ENCODE assay signal across 12 cellular contexts in the genomic region with DNA sequence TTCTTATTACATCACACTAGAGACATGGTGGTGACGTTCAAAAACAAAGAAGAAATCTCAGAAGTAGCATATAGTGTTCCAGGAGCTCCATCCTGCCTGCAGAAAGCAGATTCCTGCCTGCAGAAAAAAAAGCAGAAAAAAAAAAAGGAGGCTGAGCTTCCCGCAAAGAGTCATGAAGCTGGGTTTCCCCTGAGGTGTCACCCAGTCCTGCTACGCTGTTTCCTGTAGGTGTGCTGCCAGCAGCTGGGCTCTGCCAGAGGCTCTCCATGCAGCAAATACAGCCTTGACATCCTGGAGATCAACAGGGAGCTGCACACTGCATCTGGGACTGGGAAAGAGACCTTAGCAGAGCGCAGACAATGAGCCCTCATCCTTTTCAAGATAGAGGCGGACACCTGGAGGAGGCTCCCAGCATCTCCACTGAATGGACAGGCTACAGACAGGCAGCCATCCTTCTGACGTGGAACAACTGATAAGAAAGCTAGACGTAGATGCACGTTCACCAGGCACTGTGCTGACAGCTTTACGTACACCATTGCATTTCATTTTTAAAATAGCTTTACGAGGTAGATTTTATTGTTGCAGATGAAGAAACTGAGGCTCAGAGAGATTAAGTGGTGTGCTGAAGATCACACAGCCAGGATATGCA.
A peak's percentile ranks its signal among the peaks of the same experiment; 100 is the strongest.
DNase-seq lines count a peak whose midpoint lies in the region; ATAC-seq, FAIRE-seq and TF ChIP-seq lines count a peak whose summit lies in the region.
"Had no signal": no experiment of that assay in that cellular context is flagged by ENCODE, and none has a peak within 500 bp of the region (broad histone marks: within the 10 kb centered on the region; RNA-seq: fewer than 3 reads in every experiment).

No MANE protein-coding gene starts in this region.

- H3K9me3 ChIP-seq in liver (ENCODE audit: control insufficient read depth in 4 of 4, low read length in 3 of 4) (no peaks in the 10 kb centered on the region), HepG2 (ENCODE audit: low read length) (no peaks in the 10 kb centered on the region), Karpas-422 (ENCODE audit: low read length) (no peaks in the 10 kb centered on the region)
- H3K9me3 ChIP-seq: SK-N-SH, stomach had no signal

- CTCF ChIA-PET in HepG2 (lab: Yijun Ruan, JAX; ENCODE audit: low intra/inter-chr PET ratio, low total read pairs): no interaction called here

- TF ChIP-seq RAD21 in liver (IDR thresholded peaks at IDR 0.05) (no peak), HepG2 (CRISPR knock-in tag; IDR thresholded peaks at IDR 0.05) (no peak)

- TF ChIP-seq POLR2A in HepG2 (IDR thresholded peaks at IDR 0.05; ENCODE audit: insufficient read depth in 1 of 2, low read depth in 2 of 2, low read length in 2 of 2): no peak

- H3K27me3 Mint-ChIP-seq in naive thymus-derived CD8-positive, alpha-beta T cell: no peaks in the 10 kb centered on the region

- H3K36me3 ChIP-seq in liver (ENCODE audit: control insufficient read depth in 4 of 4, insufficient read depth in 3 of 4, low read depth in 1 of 4, low read length in 3 of 4): no peaks in the 10 kb centered on the region
- no peaks in the 10 kb centered on the region for H3K36me3 ChIP-seq in HepG2 (replicated peaks in 1 of 2; ENCODE audit: control insufficient read depth in 1 of 2, insufficient read depth in 2 of 2, low read length in 2 of 2)
- no peaks in the 10 kb centered on the region for H3K36me3 ChIP-seq in Karpas-422 (ENCODE audit: insufficient read depth, low read length)
- H3K36me3 ChIP-seq: stomach had no signal

- no peak for TF ChIP-seq EP300 in HepG2 (IDR thresholded peaks at IDR 0.05; ENCODE audit: low read depth in 2 of 2, low read length in 2 of 2)
- TF ChIP-seq EP300 in HepG2 (CRISPR knock-in tag; IDR thresholded peaks at IDR 0.05; ENCODE audit: borderline replicate concordance): no peak

- H3K4me3 ChIP-seq in liver (ENCODE audit: low read depth in 1 of 3, low read length in 3 of 3) (no peak overlapping the region), HepG2 (replicated peaks in 1 of 3; ENCODE audit: insufficient read depth in 1 of 3, low read depth in 2 of 3, low read length in 3 of 3) (no peak overlapping the region), Karpas-422 (ENCODE audit: low read length) (no peak overlapping the region)
- H3K4me3 ChIP-seq: stomach had no signal

- FAIRE-seq in HepG2 (lab: Jason Lieb, UNC): no peak
- FAIRE-seq: GM18507 had no signal

- H2AFZ ChIP-seq in HepG2 (ENCODE audit: low read length) (no peak overlapping the region), Karpas-422 (ENCODE audit: low read length) (no peak overlapping the region)

- no peaks in the 10 kb centered on the region for H3K36me3 Mint-ChIP-seq in naive thymus-derived CD8-positive, alpha-beta T cell

- H3K27me3 ChIP-seq in liver (ENCODE audit: control insufficient read depth in 4 of 4, insufficient read depth in 4 of 4, low read length in 3 of 4) (no peaks in the 10 kb centered on the region), HepG2 (ENCODE audit: control insufficient read depth in 1 of 2, insufficient read depth in 2 of 2, low read length in 2 of 2) (no peaks in the 10 kb centered on the region), Karpas-422 (ENCODE audit: low read length) (no peaks in the 10 kb centered on the region)
- H3K27me3 ChIP-seq: stomach had no signal

- POLR2A ChIA-PET in HepG2 (lab: Yijun Ruan, JAX): interaction anchor here (2.5 kb wide), 1 partner anchor 21 kb away, joined by 8 read pairs; no protein-coding TSS in a partner anchor
- POLR2A ChIA-PET in naive thymus-derived CD8-positive, alpha-beta T cell (lab: Charles Lee): interaction anchor here (0.5 to 1.8 kb wide), 5 partner anchors 10 to 757 kb away, joined by 3 to 5 read pairs (median 3); no protein-coding TSS in a partner anchor

- intact Hi-C loops in HepG2 (cut with micrococcal nuclease; ENCODE audit: unreplicated experiment): no loop called here

- H3K27ac ChIP-seq in liver (ENCODE audit: low read depth in 1 of 2, low read length in 2 of 2) (no peak overlapping the region), HepG2 (ENCODE audit: extremely low read length, insufficient read depth, low read length) (no peak overlapping the region), Karpas-422 (ENCODE audit: low read length) (no peak overlapping the region)

- H3K4me1 Mint-ChIP-seq in naive thymus-derived CD8-positive, alpha-beta T cell: peaks cover 37 to 68% (median 59%) of the 10 kb centered on the region in 4 donors

- H3K79me2 ChIP-seq in HepG2 (ENCODE audit: insufficient read depth, low read length) (no peaks in the 10 kb centered on the region), Karpas-422 (ENCODE audit: low read length) (no peaks in the 10 kb centered on the region)

- no peak for ATAC-seq in HepG2
- peak; percentile 92 to 93 for ATAC-seq in naive thymus-derived CD8-positive, alpha-beta T cell
- ATAC-seq in HG03135 (IDR thresholded peaks at IDR 0.05; ENCODE audit: unreplicated experiment): no peak

- no TSS peak for BruUV-seq in HepG2 (replicated peaks; lab: Mats Ljungman, UMichigan)

- WGBS in liver: 82% methylated on average over 10 of the region's 10 CpGs
- 78% methylated on average over 10 of the region's 10 CpGs for WGBS in HepG2 (ENCODE audit: low lambda C conversion rate)

- H3K4me2 ChIP-seq in HepG2 (ENCODE audit: low read depth, low read length): no peak overlapping the region; the same call in 1 of the 2 replicates
- no peak overlapping the region for H3K4me2 ChIP-seq in Karpas-422 (ENCODE audit: low read depth, low read length, poor library complexity, severe bottlenecking)
- H3K4me2 ChIP-seq: SK-N-SH had no signal

- H3K4me1 ChIP-seq in liver (ENCODE audit: control insufficient read depth in 4 of 4, insufficient read depth in 4 of 4, low read length in 3 of 4): no peaks in the 10 kb centered on the region
- peaks cover 70% of the 10 kb centered on the region for H3K4me1 ChIP-seq in HepG2 (ENCODE audit: insufficient read depth, low read length)
- H3K4me1 ChIP-seq in Karpas-422 (ENCODE audit: low read length): peaks cover 16% of the 10 kb centered on the region

- H3K9me2 ChIP-seq in Karpas-422 (replicated peaks; ENCODE audit: insufficient read depth, low read length): no peaks in the 10 kb centered on the region
- H3K9me2 ChIP-seq: SK-N-SH had no signal

- H3K4me3 Mint-ChIP-seq in naive thymus-derived CD8-positive, alpha-beta T cell: peak overlapping the region; percentile 62 to 83 (median 72)

- DNase-seq in HepG2 (ENCODE audit: low spot score) (no peak), amniotic epithelial cell (ENCODE audit: low read depth) (peak; percentile 22), Karpas-422 (no peak), NCI-H1092 (lab: John Stamatoyannopoulos, UW) (no peak), activated gamma-delta T cell (lab: John Stamatoyannopoulos, UW) (no peak)
- peak in 8 of 10 donors; percentile 14 to 68 (median 44) for DNase-seq in naive thymus-derived CD8-positive, alpha-beta T cell
- DNase-seq: cortex of kidney, SK-N-SH, stomach had no signal

- H3K9ac ChIP-seq in liver (ENCODE audit: low read depth in 1 of 2, low read length in 2 of 2): no peak overlapping the region
- no peak overlapping the region for H3K9ac ChIP-seq in HepG2 (ENCODE audit: insufficient read depth, low read depth, low read length)
- no peak overlapping the region for H3K9ac ChIP-seq in Karpas-422 (ENCODE audit: low read length)
- H3K9ac ChIP-seq: SK-N-SH had no signal

- H4K20me1 ChIP-seq in HepG2 (ENCODE audit: insufficient read depth, low read length): no peaks in the 10 kb centered on the region
- H4K20me1 ChIP-seq in Karpas-422 (ENCODE audit: insufficient read depth, low read depth, low read length): no peaks in the 10 kb centered on the region

- H3K27ac Mint-ChIP-seq in naive thymus-derived CD8-positive, alpha-beta T cell: peak overlapping the region; percentile 38 to 90 (median 82)

- TF ChIP-seq CTCF in liver (IDR thresholded peaks at IDR 0.05; ENCODE audit: low read depth, low read length, missing input control) (no peak), HepG2 (CRISPR knock-in tag; IDR thresholded peaks at IDR 0.05) (no peak)

- in situ Hi-C loops in HepG2 (cut with HindIII; ENCODE audit: extremely low pct_ligation_motif_present, low pct_unique_long_range_greater_than_20kb): no loop called here

- H3K9me3 Mint-ChIP-seq in naive thymus-derived CD8-positive, alpha-beta T cell: no peaks in the 10 kb centered on the region

TF ChIP-seq in HepG2, 621 proteins besides CTCF, POLR2A, EP300 and RAD21 (continues in another document):
- TF ChIP-seq PAWR (CRISPR knock-in tag; IDR thresholded peaks at IDR 0.05; ENCODE audit: borderline replicate concordance) (no peak), SETDB1 (CRISPR knock-in tag; IDR thresholded peaks at IDR 0.05; ENCODE audit: borderline replicate concordance) (no peak), ZNF746 (CRISPR knock-in tag; IDR thresholded peaks at IDR 0.05) (no peak), THRA (CRISPR knock-in tag; IDR thresholded peaks at IDR 0.05; ENCODE audit: borderline replicate concordance) (no peak)
- TF ChIP-seq, protein P1, sequence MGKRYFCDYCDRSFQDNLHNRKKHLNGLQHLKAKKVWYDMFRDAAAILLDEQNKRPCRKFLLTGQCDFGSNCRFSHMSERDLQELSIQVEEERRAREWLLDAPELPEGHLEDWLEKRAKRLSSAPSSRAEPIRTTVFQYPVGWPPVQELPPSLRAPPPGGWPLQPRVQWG (CRISPR knock-in tag; IDR thresholded peaks at IDR 0.05; ENCODE audit: borderline replicate concordance, low read depth): no peak

Comparison
In these comparisons a context has a peak if more than half of its experiments do, and no peak if none do; other contexts are left out.
1. ATAC-seq: peak in naive thymus-derived CD8-positive, alpha-beta T cell (2 of 2); none in HepG2 (single experiment) and HG03135 (single experiment).
2. DNase-seq: peak in amniotic epithelial cell (single experiment) and naive thymus-derived CD8-positive, alpha-beta T cell (8 of 10); none in HepG2 (single experiment), Karpas-422 (single experiment), NCI-H1092 (single experiment) and activated gamma-delta T cell (single experiment).